Comparison of ENCODE assay signal across 10 cellular contexts in genomic region chr10:58514102-58514472, GRCh38. TPM values are rescaled to one million over a fixed set of nuclear protein-coding genes. Genes with fewer than 3 reads are reported as not detected.
DNase-seq lines count a peak whose midpoint lies in the region; ATAC-seq and TF ChIP-seq lines count a peak whose summit lies in the region.
"Had no signal": no experiment of that assay in that cellular context is flagged by ENCODE, and none has a peak within 500 bp of the region (broad histone marks: within the 10 kb centered on the region; RNA-seq: fewer than 3 reads in every experiment).

No MANE protein-coding gene starts in this region.

- 18 to 20% (median 19%) methylated on average over 11 of the region's 11 CpGs for WGBS in heart left ventricle, 4 donors
- 2% methylated on average over 11 of the region's 11 CpGs for WGBS in mammary epithelial cell (ENCODE audit: low coverage, missing lambda C conversion rate)

- H3K27ac ChIP-seq in heart left ventricle (peak overlapping the region in 11 of 12 donors; percentile 9 to 88 (median 78)), mammary epithelial cell (ENCODE audit: insufficient read depth, low read depth, low read length) (peak overlapping the region; percentile 72), uterus (peak overlapping the region; percentile 74 to 87), PC-9 (no peak overlapping the region)

- H3K4me1 ChIP-seq in heart left ventricle (peaks cover 0 to 15% (median 0%) of the 10 kb centered on the region in 12 donors), mammary epithelial cell (ENCODE audit: insufficient read depth, low read length) (peaks cover 23% of the 10 kb centered on the region), uterus (no peaks in the 10 kb centered on the region), PC-9 (replicated peaks; ENCODE audit: insufficient read depth) (no peaks in the 10 kb centered on the region)

- peak overlapping the region; percentile 88 for H3K9ac ChIP-seq in mammary epithelial cell (ENCODE audit: insufficient read depth, low read length)

- peak overlapping the region; percentile 80 for H3K4me3 Mint-ChIP-seq in mesothelial cell of epicardium

- H3K79me2 ChIP-seq in mammary epithelial cell (ENCODE audit: insufficient read depth, low read length): peaks cover 58% of the 10 kb centered on the region
- H3K79me2 ChIP-seq in PC-9 (ENCODE audit: low read depth): no peaks in the 10 kb centered on the region

- H3K4me3 ChIP-seq in heart left ventricle (peak overlapping the region in 11 of 12 donors; percentile 1 to 85 (median 63)), mammary epithelial cell (replicated peaks in 1 of 3; ENCODE audit: insufficient read depth in 1 of 3, low read depth in 2 of 3, low read length in 3 of 3) (peak overlapping the region; percentile 84 to 95 (median 90)), uterus (peak overlapping the region; percentile 46 to 82), PC-9 (no peak overlapping the region)

- dilution Hi-C loops in mammary epithelial cell (cut with HindIII; ENCODE audit: low sequenced_read_pairs): no loop called here

- peaks cover 42% of the 10 kb centered on the region for H3K27me3 Mint-ChIP-seq in mesothelial cell of epicardium (ENCODE audit: low read depth)

- no peaks in the 10 kb centered on the region for H3F3A ChIP-seq in PC-9 (ENCODE audit: insufficient read depth, low read depth)

- in situ Hi-C loops in mammary epithelial cell (cut with MboI; ENCODE audit: low sequenced_read_pairs in 2 of 2): loop anchor here in 1 of 2 donors (10.0 kb wide), 1 partner anchor 99 kb away; no protein-coding TSS in a partner anchor

- POLR2A ChIA-PET in PC-9 (lab: Charles Lee; ENCODE audit: unreplicated experiment): no interaction called here

- CTCF ChIA-PET in mammary epithelial cell (lab: Charles Lee; ENCODE audit: low non-redundant PET) (interaction anchor here (0.5 kb wide), 1 partner anchor 17 kb away, joined by 5 read pairs; no protein-coding TSS in a partner anchor), PC-9 (lab: Charles Lee) (no interaction called here)

- H3K36me3 Mint-ChIP-seq in mesothelial cell of epicardium: no peaks in the 10 kb centered on the region
- H3K36me3 Mint-ChIP-seq: CD4-positive, CD25-positive, alpha-beta regulatory T cell had no signal

- H3K36me3 ChIP-seq in heart left ventricle (no peaks in the 10 kb centered on the region), mammary epithelial cell (ENCODE audit: insufficient read depth, low read length) (no peaks in the 10 kb centered on the region), uterus (no peaks in the 10 kb centered on the region), PC-9 (ENCODE audit: low read depth) (no peaks in the 10 kb centered on the region)

- H3K4me2 ChIP-seq in mammary epithelial cell (ENCODE audit: insufficient read depth, low read depth, low read length) (peak overlapping the region; percentile 85), PC-9 (no peak overlapping the region)

- H4K20me1 ChIP-seq in mammary epithelial cell (ENCODE audit: insufficient read depth, low read length) (no peaks in the 10 kb centered on the region), PC-9 (ENCODE audit: insufficient read depth) (no peaks in the 10 kb centered on the region)

- BruUV-seq in mammary epithelial cell (replicated peaks; lab: Mats Ljungman, UMichigan): TSS peak; percentile 29
- no TSS peak for BruUV-seq in PC-9 (replicated peaks; lab: Mats Ljungman, UMichigan)

- ATAC-seq in heart left ventricle (no peak), left ventricle myocardium superior (no peak), HG02852 (IDR thresholded peaks at IDR 0.05; ENCODE audit: unreplicated experiment) (no peak)

- peak overlapping the region; percentile 13 for H2AFZ ChIP-seq in mammary epithelial cell (ENCODE audit: low read depth, low read length)
- H2AFZ ChIP-seq in PC-9: no peak overlapping the region

- H3K27me3 ChIP-seq in heart left ventricle: peaks cover 0 to 49% (median 3%) of the 10 kb centered on the region in 9 donors
- no peaks in the 10 kb centered on the region for H3K27me3 ChIP-seq in mammary epithelial cell (ENCODE audit: insufficient read depth, low read length)
- H3K27me3 ChIP-seq in uterus: no peaks in the 10 kb centered on the region
- no peaks in the 10 kb centered on the region for H3K27me3 ChIP-seq in PC-9 (ENCODE audit: insufficient read depth, low read depth)

- H3K4me1 Mint-ChIP-seq in mesothelial cell of epicardium: peaks cover 17% of the 10 kb centered on the region

- DNase-seq in heart left ventricle: no peak
- no peak for DNase-seq in left ventricle myocardium superior
- DNase-seq in mammary epithelial cell: peak; percentile 16
- no peak for DNase-seq in mesothelial cell of epicardium (ENCODE audit: low spot score in 2 of 2, unreplicated experiment in 2 of 2)
- DNase-seq in uterus: no peak
- DNase-seq in SIG-M5 treated with dmso at 0.1 percent for 504 hours (lab: John Stamatoyannopoulos, UW; ENCODE audit: unreplicated experiment): no peak
- no peak for DNase-seq in PC-9
- DNase-seq: CD4-positive, CD25-positive, alpha-beta regulatory T cell; NCI-H2171 treated with DMSO at 0.1 percent for 48 hours had no signal

- no peaks in the 10 kb centered on the region for H3K9me3 Mint-ChIP-seq in mesothelial cell of epicardium

- H3K9me3 ChIP-seq in heart left ventricle: no peaks in the 10 kb centered on the region
- H3K9me3 ChIP-seq in mammary epithelial cell (replicated peaks; ENCODE audit: insufficient read depth, low read length): no peaks in the 10 kb centered on the region
- H3K9me3 ChIP-seq in uterus: no peaks in the 10 kb centered on the region
- H3K9me3 ChIP-seq in PC-9 (ENCODE audit: insufficient read depth, low read depth): no peaks in the 10 kb centered on the region

- TF ChIP-seq POLR2A in heart left ventricle (IDR thresholded peaks at IDR 0.05) (no peak), uterus (IDR thresholded peaks at IDR 0.05) (no peak)

- TF ChIP-seq CTCF in heart left ventricle (IDR thresholded peaks at IDR 0.05) (no peak), mammary epithelial cell (conservative IDR thresholded peaks at IDR 0.05 in 1 of 2, IDR thresholded peaks at IDR 0.05 in 1 of 2; ENCODE audit: extremely low read depth in 1 of 2, insufficient read depth in 1 of 2, low read depth in 1 of 2, low read length in 2 of 2) (no peak), mesothelial cell of epicardium (IDR thresholded peaks at IDR 0.05; ENCODE audit: unreplicated experiment) (no peak), uterus (IDR thresholded peaks at IDR 0.05) (no peak), PC-9 (conservative IDR thresholded peaks at IDR 0.05) (no peak)

- H3K27ac Mint-ChIP-seq in mesothelial cell of epicardium: no peak overlapping the region

- H3K9me2 ChIP-seq in PC-9 (ENCODE audit: insufficient read depth): no peaks in the 10 kb centered on the region

- intact Hi-C loops in heart left ventricle (cut with DNase I) (loop anchor here in 2 of 10 donors (5.0 to 10.0 kb wide), 2 partner anchors 37 to 261 kb away; no protein-coding TSS in a partner anchor), left ventricle myocardium superior (cut with micrococcal nuclease) (no loop called here), mammary epithelial cell (cut with micrococcal nuclease) (loop anchor here (1.0 to 5.0 kb wide), 2 partner anchors 100 to 217 kb away; no protein-coding TSS in a partner anchor), uterus (cut with DNase I; ENCODE audit: low total_unique reads) (no loop called here), PC-9 (cut with micrococcal nuclease; ENCODE audit: unreplicated experiment) (no loop called here)

RNA-seq across cellular contexts. Expression of gene BICC1, which starts 1.4 kb away (rescaled TPM):
- total RNA-seq in heart left ventricle: 10 to 100 TPM in 2 of 9 donors, 1 to 10 TPM in 7; 3.5 to 18.7 (median 4.8) TPM
- 1 to 10 TPM; 1.6 to 2.1 TPM for polyA plus RNA-seq in heart left ventricle
- total RNA-seq in left ventricle myocardium superior: 4.9 TPM
- 10 to 100 TPM; 15.2 to 35.0 TPM for total RNA-seq in mammary epithelial cell
- polyA plus RNA-seq in mammary epithelial cell: 5.6 TPM
- polyA minus RNA-seq in mammary epithelial cell: 28.3 TPM
- total RNA-seq in mesothelial cell of epicardium: 8.7 to 9.9 TPM (median 9.3 TPM) in 3 replicates
- 10 to 100 TPM in 3 of 4 donors, 1 to 10 TPM in 1; 1.3 to 29.7 (median 17.5) TPM for total RNA-seq in uterus
- not detected in 2 replicates for total RNA-seq in PC-9 (2021)
- polyA plus RNA-seq: CD4-positive, CD25-positive, alpha-beta regulatory T cell had no signal
